10 cellular contexts compared by ENCODE assay signal in genomic region chr19:49440439-49441209, GRCh38. TPM values are rescaled to one million over a fixed set of nuclear protein-coding genes. Genes with fewer than 3 reads are reported as not detected.
DNase-seq lines count a peak whose midpoint lies in the region; ATAC-seq and TF ChIP-seq lines count a peak whose summit lies in the region.
"Had no signal": no experiment of that assay in that cellular context is flagged by ENCODE, and none has a peak within 500 bp of the region (broad histone marks: within the 10 kb centered on the region; RNA-seq: fewer than 3 reads in every experiment).

No MANE protein-coding gene starts in this region.

- H3K9me3 ChIP-seq in HUES48 (ENCODE audit: control insufficient read depth, insufficient read depth, low read length) (no peaks in the 10 kb centered on the region), ectodermal cell (ENCODE audit: control insufficient read depth, low read length) (no peaks in the 10 kb centered on the region)
- H3K9me3 ChIP-seq: pancreas had no signal

- peaks cover 10 to 17% of the 10 kb centered on the region in 2 donors for H3K36me3 Mint-ChIP-seq in CD14-positive monocyte
- no peaks in the 10 kb centered on the region for H3K36me3 Mint-ChIP-seq in nephron progenitor cell (ENCODE audit: low read depth)

- H3K4me1 ChIP-seq in HUES48 (ENCODE audit: control insufficient read depth, insufficient read depth, low read length) (peaks cover 6% of the 10 kb centered on the region), ectodermal cell (ENCODE audit: control insufficient read depth, insufficient read depth, low read length) (peaks cover 9% of the 10 kb centered on the region)
- H3K4me1 ChIP-seq: pancreas had no signal

- H3K27ac ChIP-seq in HUES48 (ENCODE audit: low read depth, low read length): no peak overlapping the region
- H3K27ac ChIP-seq in ectodermal cell (ENCODE audit: insufficient read depth, low read depth, low read length, poor library complexity, severe bottlenecking): no peak overlapping the region
- H3K27ac ChIP-seq: pancreas had no signal

- H3K4me3 ChIP-seq in HUES48 (ENCODE audit: low read depth, low read length): peak overlapping the region; percentile 55
- H3K4me3 ChIP-seq in ectodermal cell (ENCODE audit: insufficient read depth, low read depth, low read length): peak overlapping the region; percentile 22

- H3K27ac Mint-ChIP-seq in CD14-positive monocyte: no peak overlapping the region
- H3K27ac Mint-ChIP-seq in nephron progenitor cell: no peak overlapping the region

- intact Hi-C loops in CD14-positive monocyte (cut with micrococcal nuclease): loop anchor here in 1 of 2 donors (5.0 kb wide), 1 partner anchor 48 kb away; no protein-coding TSS in a partner anchor

- peaks cover 43% of the 10 kb centered on the region for H3K4me1 Mint-ChIP-seq in CD14-positive monocyte
- peaks cover 63% of the 10 kb centered on the region for H3K4me1 Mint-ChIP-seq in nephron progenitor cell

- no peak overlapping the region for H3K9ac ChIP-seq in HUES48 (ENCODE audit: low read depth, low read length)

- H3K36me3 ChIP-seq in HUES48 (ENCODE audit: control insufficient read depth, insufficient read depth, low read length) (no peaks in the 10 kb centered on the region), ectodermal cell (ENCODE audit: control insufficient read depth, insufficient read depth, low read length) (no peaks in the 10 kb centered on the region)
- H3K36me3 ChIP-seq: pancreas had no signal

- WGBS in ectodermal cell, 2 experiments: 36 to 37% methylated on average over 19 of the region's 19 CpGs

- H3K27me3 ChIP-seq in HUES48 (ENCODE audit: control insufficient read depth, insufficient read depth, low read length) (peaks cover 63% of the 10 kb centered on the region), ectodermal cell (ENCODE audit: control insufficient read depth, insufficient read depth, low read length, poor library complexity, severe bottlenecking) (peaks cover 71% of the 10 kb centered on the region)

- DNase-seq in CD14-positive monocyte (ENCODE audit: low spot score) (no peak), nephron progenitor cell (no peak), NCI-H187 treated with DMSO at 0.1 percent for 48 hours (lab: John Stamatoyannopoulos, UW) (no peak), SKM-1 (lab: John Stamatoyannopoulos, UW; ENCODE audit: unreplicated experiment) (no peak)
- DNase-seq in activated effector memory CD4-positive, alpha-beta T cell treated with anti-CD3 and anti-CD28 coated beads, Interleukin-2, amount 50 U/mL, for 16 hours: no peak
- DNase-seq: activated CD4-positive, CD25-positive, alpha-beta regulatory T cell treated with anti-CD3 and anti-CD28 coated beads, Interleukin-2, amount 50 U/mL, for 72 hours; pancreas had no signal

- ATAC-seq in HG03196 (IDR thresholded peaks at IDR 0.05; ENCODE audit: unreplicated experiment): no peak
- ATAC-seq: pancreas had no signal

- TF ChIP-seq CTCF in CD14-positive monocyte (IDR thresholded peaks at IDR 0.05): no peak
- no peak for TF ChIP-seq CTCF in nephron progenitor cell (IDR thresholded peaks at IDR 0.05)

- peak overlapping the region; percentile 47 to 89 for H3K4me3 Mint-ChIP-seq in CD14-positive monocyte
- peak overlapping the region; percentile 77 for H3K4me3 Mint-ChIP-seq in nephron progenitor cell

- H3K27me3 Mint-ChIP-seq in CD14-positive monocyte (ENCODE audit: low read depth in 3 of 3): peaks cover 66 to 73% (median 69%) of the 10 kb centered on the region in 3 donors
- H3K27me3 Mint-ChIP-seq in nephron progenitor cell (ENCODE audit: low read depth, poor library complexity): peaks cover 72% of the 10 kb centered on the region

- H3K9me3 Mint-ChIP-seq in CD14-positive monocyte: peaks cover 0 to 37% (median 24%) of the 10 kb centered on the region in 7 donors
- H3K9me3 Mint-ChIP-seq in nephron progenitor cell: no peaks in the 10 kb centered on the region

RNA-seq across cellular contexts. Expression of gene SLC17A7, which starts 0.7 kb away (rescaled TPM):
- polyA plus RNA-seq in CD14-positive monocyte: under 1 TPM in 1 of 2 donors, not detected in 1; 0.09 TPM
- polyA plus RNA-seq in ectodermal cell (2013, experiment 1 of 4): 3.3 TPM
- polyA plus RNA-seq in ectodermal cell (2013, experiment 2 of 4): 2.8 TPM
- polyA plus RNA-seq in ectodermal cell (2013, experiment 3 of 4): 3.0 TPM
- polyA plus RNA-seq in ectodermal cell (2013, experiment 4 of 4): 3.2 TPM

RNA-seq across cellular contexts. Expression of gene PIH1D1, which starts 11.0 kb away (rescaled TPM):
- 10 to 100 TPM; 62.3 to 83.9 TPM for polyA plus RNA-seq in CD14-positive monocyte
- polyA plus RNA-seq in ectodermal cell (2013, experiment 1 of 4): 137 TPM
- polyA plus RNA-seq in ectodermal cell (2013, experiment 2 of 4): 145 TPM
- polyA plus RNA-seq in ectodermal cell (2013, experiment 3 of 4): 99.8 TPM
- polyA plus RNA-seq in ectodermal cell (2013, experiment 4 of 4): 97.5 TPM

RNA-seq across cellular contexts. Expression of gene ALDH16A1, which starts 12.4 kb away (rescaled TPM):
- polyA plus RNA-seq in CD14-positive monocyte: 10 to 100 TPM; 30.8 to 39.5 TPM
- 46.6 TPM for polyA plus RNA-seq in ectodermal cell (2013, experiment 1 of 4)
- 45.6 TPM for polyA plus RNA-seq in ectodermal cell (2013, experiment 2 of 4)
- polyA plus RNA-seq in ectodermal cell (2013, experiment 3 of 4): 34.5 TPM
- polyA plus RNA-seq in ectodermal cell (2013, experiment 4 of 4): 35.1 TPM

RNA-seq across cellular contexts. Expression of gene GFY, which starts 15.4 kb away (rescaled TPM):
- polyA plus RNA-seq in CD14-positive monocyte: not detected
- polyA plus RNA-seq in ectodermal cell (2013, experiment 1 of 4): 0.94 TPM
- polyA plus RNA-seq in ectodermal cell (2013, experiment 2 of 4): 0.64 TPM
- 0.21 TPM for polyA plus RNA-seq in ectodermal cell (2013, experiment 3 of 4)
- 0.32 TPM for polyA plus RNA-seq in ectodermal cell (2013, experiment 4 of 4)
- polyA plus RNA-seq: pancreas had no signal

RNA-seq across cellular contexts. Expression of gene PTH2, which starts 17.4 kb away (rescaled TPM):
- not detected for polyA plus RNA-seq in CD14-positive monocyte
- polyA plus RNA-seq in ectodermal cell (2013, experiment 1 of 4): not detected
- polyA plus RNA-seq in ectodermal cell (2013, experiment 2 of 4): not detected
- polyA plus RNA-seq in ectodermal cell (2013, experiment 3 of 4): not detected
- not detected for polyA plus RNA-seq in ectodermal cell (2013, experiment 4 of 4)
- polyA plus RNA-seq: pancreas had no signal
